20 cellular contexts compared by ENCODE assay signal in genomic region chr20:60258255-60258863, GRCh38.
"Had no signal": no experiment of that assay in that cellular context is flagged by ENCODE, and none has a peak within 500 bp of the region (broad histone marks: within the 10 kb centered on the region; RNA-seq: fewer than 3 reads in every experiment).

No MANE protein-coding gene starts in this region.

- H3K36me3 ChIP-seq: colonic mucosa, lower lobe of right lung, thoracic aorta had no signal

- H3K27me3 Mint-ChIP-seq: activated CD4-positive, alpha-beta T cell treated with anti-CD3 and anti-CD28 coated beads, Interleukin-2, amount 10 ng/mL, durations not matched to agents 24 days and 14 days; activated CD8-positive, alpha-beta T cell treated with anti-CD3 and anti-CD28 coated beads for 36 hours; central memory CD8-positive, alpha-beta T cell; stimulated activated naive CD8-positive, alpha-beta T cell treated with anti-CD3 and anti-CD28 coated beads, Interleukin-15, amount 100 ng/mL, for 72 hours had no signal

- H3K4me1 ChIP-seq: colonic mucosa, lower lobe of right lung, psoas muscle had no signal

- ATAC-seq: activated CD8-positive, alpha-beta T cell treated with anti-CD3 and anti-CD28 coated beads for 36 hours; activated T-cell treated with anti-CD3 and anti-CD28 coated beads, Interleukin-2, amount 50 U/mL, for 72 hours; left colon; lower lobe of right lung; psoas muscle; right cardiac atrium; stimulated activated naive CD8-positive, alpha-beta T cell treated with anti-CD3 and anti-CD28 coated beads, Interleukin-15, amount 100 ng/mL, for 72 hours had no signal

- H3K27ac Mint-ChIP-seq: activated CD4-positive, alpha-beta T cell treated with anti-CD3 and anti-CD28 coated beads, Interleukin-2, amount 10 ng/mL, durations not matched to agents 24 days and 14 days; activated CD8-positive, alpha-beta T cell treated with anti-CD3 and anti-CD28 coated beads for 36 hours; activated T-cell treated with anti-CD3 and anti-CD28 coated beads, Interleukin-2, amount 50 U/mL, for 72 hours; nephron had no signal

- H3K4me1 Mint-ChIP-seq: activated CD4-positive, alpha-beta T cell treated with anti-CD3 and anti-CD28 coated beads, Interleukin-2, amount 10 ng/mL, durations not matched to agents 24 days and 14 days; central memory CD8-positive, alpha-beta T cell; stimulated activated naive CD8-positive, alpha-beta T cell treated with anti-CD3 and anti-CD28 coated beads, Interleukin-15, amount 100 ng/mL, for 72 hours had no signal

- H3K4me2 ChIP-seq: smooth muscle cell had no signal

- H3K9me3 ChIP-seq: colonic mucosa, lower lobe of right lung, psoas muscle, thoracic aorta had no signal

- H3K9me3 Mint-ChIP-seq: activated CD4-positive, alpha-beta T cell treated with anti-CD3 and anti-CD28 coated beads, Interleukin-2, amount 10 ng/mL, durations not matched to agents 24 days and 14 days; activated CD8-positive, alpha-beta T cell treated with anti-CD3 and anti-CD28 coated beads for 36 hours; activated T-cell treated with anti-CD3 and anti-CD28 coated beads, Interleukin-2, amount 50 U/mL, for 72 hours; central memory CD8-positive, alpha-beta T cell; nephron; stimulated activated naive CD8-positive, alpha-beta T cell treated with anti-CD3 and anti-CD28 coated beads, Interleukin-15, amount 100 ng/mL, for 72 hours had no signal

- H3K4me3 Mint-ChIP-seq: activated CD4-positive, alpha-beta T cell treated with anti-CD3 and anti-CD28 coated beads, Interleukin-2, amount 10 ng/mL, durations not matched to agents 24 days and 14 days; activated CD8-positive, alpha-beta T cell treated with anti-CD3 and anti-CD28 coated beads for 36 hours; activated T-cell treated with anti-CD3 and anti-CD28 coated beads, Interleukin-2, amount 50 U/mL, for 72 hours; central memory CD8-positive, alpha-beta T cell; nephron; stimulated activated naive CD8-positive, alpha-beta T cell treated with anti-CD3 and anti-CD28 coated beads, Interleukin-15, amount 100 ng/mL, for 72 hours had no signal

- H3K4me3 ChIP-seq: colonic mucosa, lower lobe of right lung, psoas muscle, smooth muscle cell, thoracic aorta had no signal

- H3K27me3 ChIP-seq: colonic mucosa had no signal

- H3K27ac ChIP-seq: colonic mucosa, lower lobe of right lung, psoas muscle, thoracic aorta had no signal

- DNase-seq: activated CD4-positive, alpha-beta T cell treated with anti-CD3 and anti-CD28 coated beads, Interleukin-2, amount 10 ng/mL, durations not matched to agents 24 days and 14 days; activated CD8-positive, alpha-beta T cell treated with anti-CD3 and anti-CD28 coated beads for 36 hours; activated effector memory CD4-positive, alpha-beta T cell treated with anti-CD3 and anti-CD28 coated beads, Interleukin-2, amount 50 U/mL, for 16 hours; activated naive CD4-positive, alpha-beta T cell treated with anti-CD3 and anti-CD28 coated beads, Interleukin-2, amount 50 U/mL, for 16 hours; activated T-cell treated with anti-CD3 and anti-CD28 coated beads, Interleukin-2, amount 50 U/mL, for 72 hours; aorta; colonic mucosa; erythroblast; foreskin melanocyte; islet precursor cell; left colon; lower lobe of right lung; psoas muscle; right cardiac atrium; stimulated activated CD4-positive, alpha-beta T cell treated with anti-CD3 and anti-CD28 coated beads, Interleukin-4, amount 100 ng/mL, for 1 hour; stimulated activated naive CD8-positive, alpha-beta T cell treated with anti-CD3 and anti-CD28 coated beads, Interleukin-15, amount 100 ng/mL, for 72 hours had no signal
